In the genomic region with DNA sequence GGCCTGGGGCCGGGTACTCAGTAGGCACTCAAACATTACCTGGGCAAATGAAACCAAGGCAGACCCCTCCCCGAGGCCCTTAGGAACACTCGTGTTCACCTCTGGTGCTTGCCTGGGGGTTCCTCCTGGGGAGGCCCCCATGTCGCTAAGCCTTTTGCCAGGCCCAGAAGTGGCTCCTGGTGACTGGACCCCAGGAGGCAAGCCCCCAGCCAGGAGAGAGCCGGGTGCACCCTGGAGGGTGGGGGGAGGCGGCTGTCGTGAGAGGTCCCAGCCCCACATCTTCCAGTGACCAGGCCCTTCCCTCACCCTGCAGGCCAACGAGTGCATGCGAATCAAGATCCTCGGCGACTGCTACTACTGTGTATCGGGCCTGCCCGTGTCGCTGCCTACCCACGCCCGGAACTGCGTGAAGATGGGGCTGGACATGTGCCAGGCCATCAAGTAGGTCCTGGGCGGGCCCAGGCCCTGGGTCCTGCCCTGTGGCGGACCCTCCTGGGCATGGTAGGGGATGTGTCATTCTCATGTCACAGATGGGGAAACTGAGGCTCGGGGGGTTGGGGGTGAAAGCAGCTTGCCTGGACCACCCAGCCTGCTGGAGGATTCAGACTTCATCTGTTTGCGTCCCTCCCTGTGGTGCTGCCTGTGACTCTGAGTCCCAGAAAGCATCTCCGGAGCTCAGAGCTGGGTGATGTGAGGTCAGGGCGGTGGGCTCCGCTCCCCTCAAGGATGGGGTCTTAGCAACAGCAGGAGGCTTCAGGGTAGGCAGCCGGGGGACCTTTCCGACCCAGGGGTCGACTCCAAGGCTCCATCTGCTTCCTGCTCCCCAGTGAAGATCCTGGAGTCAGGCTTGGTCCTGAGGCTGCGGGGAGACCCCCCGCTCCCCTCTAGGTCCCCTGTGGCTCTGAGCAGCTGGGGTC, we compare ENCODE assay signal across 13 cellular contexts. TPM values are rescaled to one million over a fixed set of nuclear protein-coding genes. Genes with fewer than 3 reads are reported as not detected.
DNase-seq lines count a peak whose midpoint lies in the region; ATAC-seq and TF ChIP-seq lines count a peak whose summit lies in the region.
"Had no signal": no experiment of that assay in that cellular context is flagged by ENCODE, and none has a peak within 500 bp of the region (broad histone marks: within the 10 kb centered on the region; RNA-seq: fewer than 3 reads in every experiment).

No MANE protein-coding gene starts in this region.

- peak overlapping the region in 8 of 11 experiments; percentile 67 to 93 (median 87); a peak in 16 of 22 replicates for H3K4me2 ChIP-seq in BLaER1 treated with 17β-estradiol and CSF1 and Interleukin-3, amounts not matched to agents 10 nM and 100 nM
- H3K4me2 ChIP-seq in H9 (ENCODE audit: insufficient read depth, insufficient read length, low read length) (no peak overlapping the region), trophoblast cell (ENCODE audit: low read length) (no peak overlapping the region), hepatocyte (no peak overlapping the region)

- no peak overlapping the region for H3K4me3 Mint-ChIP-seq in H9
- H3K4me3 Mint-ChIP-seq: activated CD4-positive, alpha-beta memory T cell treated with anti-CD3 and anti-CD28 coated beads, Interleukin-2, amount 10 ng/mL, durations not matched to agents 7 days and 5 days; activated T-cell treated with anti-CD3 and anti-CD28 coated beads, Interleukin-2, amount 50 U/mL, for 4 hours had no signal

- H4K91ac ChIP-seq in H9 (ENCODE audit: insufficient read length, low read depth, low read length) (no peak overlapping the region), trophoblast cell (ENCODE audit: low read depth, low read length) (peak overlapping the region; percentile 50)

- peak overlapping the region in 1 of 10 experiments; percentile 14; a peak in 1 of 20 replicates for H3K4me3 ChIP-seq in BLaER1 treated with 17β-estradiol and CSF1 and Interleukin-3, amounts not matched to agents 10 nM and 100 nM
- H3K4me3 ChIP-seq in right cardiac atrium (ENCODE audit: low read length) = no peak overlapping the region
- no peak overlapping the region for H3K4me3 ChIP-seq in trophoblast cell (ENCODE audit: low read depth, low read length)
- H3K4me3 ChIP-seq in hepatocyte = no peak overlapping the region

- H2BK12ac ChIP-seq in H9 (ENCODE audit: insufficient read length, low read depth, low read length) = no peak overlapping the region
- peak overlapping the region; percentile 74 for H2BK12ac ChIP-seq in trophoblast cell (ENCODE audit: low read length)

- TF ChIP-seq CTCF in H9 (conservative IDR thresholded peaks at IDR 0.05) (no peak), hepatocyte (IDR thresholded peaks at IDR 0.05; ENCODE audit: poor library complexity) (no peak)

- no peak for ATAC-seq in right cardiac atrium
- no peak for ATAC-seq in HG03432 (IDR thresholded peaks at IDR 0.05; ENCODE audit: unreplicated experiment)
- no peak for ATAC-seq in GM21423 (IDR thresholded peaks at IDR 0.05; ENCODE audit: unreplicated experiment)
- ATAC-seq: activated T-cell treated with anti-CD3 and anti-CD28 coated beads, Interleukin-2, amount 50 U/mL, for 4 hours had no signal

- H3K9me2 ChIP-seq in hepatocyte (replicated peaks; ENCODE audit: insufficient read depth) = no peaks in the 10 kb centered on the region

- H3K27me3 Mint-ChIP-seq in H9 (ENCODE audit: low read depth) = no peaks in the 10 kb centered on the region
- H3K27me3 Mint-ChIP-seq: activated CD4-positive, alpha-beta memory T cell treated with anti-CD3 and anti-CD28 coated beads, Interleukin-2, amount 10 ng/mL, durations not matched to agents 7 days and 5 days had no signal

- peak overlapping the region in 2 of 3 experiments; percentile 32 to 76; a peak in 1 of 7 replicates for H3K27ac Mint-ChIP-seq in H9
- H3K27ac Mint-ChIP-seq: activated CD4-positive, alpha-beta memory T cell treated with anti-CD3 and anti-CD28 coated beads, Interleukin-2, amount 10 ng/mL, durations not matched to agents 7 days and 5 days had no signal

- H3K27ac ChIP-seq in BLaER1 treated with 17β-estradiol and CSF1 and Interleukin-3, amounts not matched to agents 10 nM and 100 nM = peak overlapping the region in 6 of 11 experiments; percentile 26 to 69 (median 44); a peak in 10 of 22 replicates
- H3K27ac ChIP-seq in H9 (ENCODE audit: insufficient read length, low read depth, low read length) (no peak overlapping the region), right cardiac atrium (ENCODE audit: low read length) (no peak overlapping the region), trophoblast cell (ENCODE audit: low read depth, low read length) (no peak overlapping the region), hepatocyte (no peak overlapping the region)

- H3K79me2 ChIP-seq in H9 (ENCODE audit: insufficient read depth, low read length) (no peaks in the 10 kb centered on the region), trophoblast cell (ENCODE audit: control insufficient read depth, insufficient read depth, low read length, poor library complexity) (peaks cover 4% of the 10 kb centered on the region), hepatocyte (no peaks in the 10 kb centered on the region)

- H2BK15ac ChIP-seq in H9 (ENCODE audit: low read depth, low read length) = no peak overlapping the region

- H3K9ac ChIP-seq in BLaER1 treated with 17β-estradiol and CSF1 and Interleukin-3, amounts not matched to agents 10 nM and 100 nM = peak overlapping the region in 9 of 11 experiments; percentile 1 to 63 (median 36); a peak in 11 of 22 replicates
- no peak overlapping the region for H3K9ac ChIP-seq in H9 (ENCODE audit: extremely low read depth, insufficient read length, low read length)
- no peak overlapping the region for H3K9ac ChIP-seq in trophoblast cell (ENCODE audit: low read length)

- H2AFZ ChIP-seq in H9 (ENCODE audit: low read length) (no peak overlapping the region), trophoblast cell (ENCODE audit: insufficient read depth, low read length, poor library complexity) (no peak overlapping the region), hepatocyte (no peak overlapping the region)

- no peak overlapping the region for H4K12ac ChIP-seq in trophoblast cell (ENCODE audit: low read depth, low read length)

- H3K79me1 ChIP-seq in H9 (ENCODE audit: insufficient read depth, low read depth, low read length, poor library complexity, severe bottlenecking) (no peaks in the 10 kb centered on the region), trophoblast cell (ENCODE audit: low read length) (peaks cover 13% of the 10 kb centered on the region)

- H3K18ac ChIP-seq in H9 (ENCODE audit: insufficient read length, low read depth, low read length) = no peak overlapping the region
- no peak overlapping the region for H3K18ac ChIP-seq in trophoblast cell (ENCODE audit: low read length)

- H2BK120ac ChIP-seq in H9 (ENCODE audit: low read depth, low read length, poor library complexity, severe bottlenecking) = no peak overlapping the region
- no peak overlapping the region for H2BK120ac ChIP-seq in trophoblast cell (ENCODE audit: insufficient read depth, low read length, poor library complexity)

- no peak overlapping the region for H2BK20ac ChIP-seq in H9 (ENCODE audit: low read depth, low read length, poor library complexity, severe bottlenecking)

- H3K36me3 ChIP-seq in BLaER1 treated with 17β-estradiol and CSF1 and Interleukin-3, amounts not matched to agents 10 nM and 100 nM = peaks cover 7 to 99% (median 26%) of the 10 kb centered on the region in 11 experiments; a peak in 18 of 22 replicates
- H3K36me3 ChIP-seq in trophoblast cell (ENCODE audit: control insufficient read depth in 1 of 2, insufficient read depth in 2 of 2, low read length in 2 of 2) = no peaks in the 10 kb centered on the region
- no peaks in the 10 kb centered on the region for H3K36me3 ChIP-seq in hepatocyte (replicated peaks; ENCODE audit: insufficient read depth, low read depth)

- no peak overlapping the region for H3K56ac ChIP-seq in H9 (ENCODE audit: insufficient read length, low read depth, low read length)

- no peaks in the 10 kb centered on the region for H3K27me3 ChIP-seq in BLaER1 treated with 17β-estradiol and CSF1 and Interleukin-3, amounts not matched to agents 10 nM and 100 nM
- H3K27me3 ChIP-seq in H9 (ENCODE audit: insufficient read depth, low read length) (no peaks in the 10 kb centered on the region), right cardiac atrium (ENCODE audit: control insufficient read depth, insufficient read depth) (no peaks in the 10 kb centered on the region), trophoblast cell (ENCODE audit: insufficient read depth, low read length) (no peaks in the 10 kb centered on the region), hepatocyte (no peaks in the 10 kb centered on the region)

- H3K14ac ChIP-seq in H9 (ENCODE audit: insufficient read depth, low read length) (peak overlapping the region; percentile 29; the same call in 1 of the 2 replicates), trophoblast cell (ENCODE audit: low read length) (no peak overlapping the region)

- no peaks in the 10 kb centered on the region for H3K36me3 Mint-ChIP-seq in H9 (ENCODE audit: insufficient read depth in 1 of 3, low read depth in 3 of 3)

- intact Hi-C loops in right cardiac atrium (cut with DNase I) = no loop called here

- H3K9me3 Mint-ChIP-seq in H9 = no peaks in the 10 kb centered on the region
- H3K9me3 Mint-ChIP-seq: activated CD4-positive, alpha-beta memory T cell treated with anti-CD3 and anti-CD28 coated beads, Interleukin-2, amount 10 ng/mL, durations not matched to agents 7 days and 5 days; activated T-cell treated with anti-CD3 and anti-CD28 coated beads, Interleukin-2, amount 50 U/mL, for 4 hours had no signal

- H3K4me1 ChIP-seq in BLaER1 treated with 17β-estradiol and CSF1 and Interleukin-3, amounts not matched to agents 10 nM and 100 nM = peaks cover 32 to 64% (median 55%) of the 10 kb centered on the region in 10 experiments
- no peaks in the 10 kb centered on the region for H3K4me1 ChIP-seq in H9 (ENCODE audit: insufficient read depth, low read length)
- H3K4me1 ChIP-seq in right cardiac atrium (ENCODE audit: control insufficient read depth, insufficient read depth, low read length) = no peaks in the 10 kb centered on the region
- peaks cover 19 to 23% of the 10 kb centered on the region in 2 experiments for H3K4me1 ChIP-seq in trophoblast cell (ENCODE audit: control insufficient read depth in 1 of 2, insufficient read depth in 2 of 2, low read length in 2 of 2)
- no peaks in the 10 kb centered on the region for H3K4me1 ChIP-seq in hepatocyte (ENCODE audit: insufficient read depth)

- H3K4me1 Mint-ChIP-seq in H9 = peaks cover 2 to 9% of the 10 kb centered on the region in 2 experiments; a peak in 3 of 4 replicates

- no peaks in the 10 kb centered on the region for H3K9me3 ChIP-seq in BLaER1 treated with 17β-estradiol and CSF1 and Interleukin-3, amounts not matched to agents 10 nM and 100 nM (replicated peaks in 1 of 11)
- H3K9me3 ChIP-seq in H9 (ENCODE audit: control insufficient read depth, low read depth, low read length) = no peaks in the 10 kb centered on the region
- no peaks in the 10 kb centered on the region for H3K9me3 ChIP-seq in right cardiac atrium (ENCODE audit: control insufficient read depth, low read length)
- peaks cover 2% of the 10 kb centered on the region for H3K9me3 ChIP-seq in trophoblast cell (ENCODE audit: insufficient read depth, low read depth, low read length)
- no peaks in the 10 kb centered on the region for H3K9me3 ChIP-seq in hepatocyte (ENCODE audit: low read depth)

- DNase-seq in H9 = peak; percentile 22
- DNase-seq in right cardiac atrium = peak in 2 of 3 donors; percentile 51 to 57
- no peak for DNase-seq in trophoblast cell
- no peak for DNase-seq in effector CD4-positive, alpha-beta T cell
- DNase-seq in hepatocyte (ENCODE audit: low spot score) = no peak
- DNase-seq: activated CD4-positive, alpha-beta memory T cell treated with anti-CD3 and anti-CD28 coated beads, Interleukin-2, amount 10 ng/mL, durations not matched to agents 7 days and 5 days; activated T-cell treated with anti-CD3 and anti-CD28 coated beads, Interleukin-2, amount 50 U/mL, for 4 hours; EL; NCI-H1930; NK-92 treated with Interleukin-12 subunit alpha and Interleukin-12 subunit beta, amount 100 ng/mL, for 24 hours had no signal

- peaks cover 7 to 99% (median 25%) of the 10 kb centered on the region in 11 experiments; a peak in 20 of 22 replicates for H4K20me1 ChIP-seq in BLaER1 treated with 17β-estradiol and CSF1 and Interleukin-3, amounts not matched to agents 10 nM and 100 nM
- H4K20me1 ChIP-seq in H9 (ENCODE audit: control insufficient read depth, insufficient read depth, insufficient read length) (no peaks in the 10 kb centered on the region), hepatocyte (ENCODE audit: insufficient read depth, poor library complexity, severe bottlenecking) (no peaks in the 10 kb centered on the region)

- H3K4ac ChIP-seq in H9 (ENCODE audit: low read depth, low read length) (no peak overlapping the region), trophoblast cell (ENCODE audit: low read depth, low read length) (no peak overlapping the region)

- WGBS in H9 (ENCODE audit: extremely low coverage, insufficient read length, low lambda C conversion rate) = no CpG with 5 or more reads among the region's 29 CpGs
- 89% methylated on average over 29 of the region's 29 CpGs for WGBS in right cardiac atrium
- WGBS in trophoblast cell (ENCODE audit: extremely low coverage, insufficient coverage, insufficient read length) = no CpG with 5 or more reads among the region's 29 CpGs
- WGBS in hepatocyte (ENCODE audit: low lambda C conversion rate, missing lambda C conversion rate) = 93% methylated on average over 29 of the region's 29 CpGs

- no peak overlapping the region for H3K23ac ChIP-seq in H9 (ENCODE audit: insufficient read length, low read depth, low read length)
- no peak overlapping the region for H3K23ac ChIP-seq in trophoblast cell (ENCODE audit: low read length)

- H3T11ph ChIP-seq in H9 (ENCODE audit: low read length) = no peak overlapping the region

- H4K5ac ChIP-seq in H9 (ENCODE audit: insufficient read length, low read depth, low read length) = no peak overlapping the region

- no peaks in the 10 kb centered on the region for H3K23me2 ChIP-seq in H9 (ENCODE audit: insufficient read length, low read depth, low read length, poor library complexity, severe bottlenecking)

- H2BK5ac ChIP-seq in H9 (ENCODE audit: insufficient read length, low read length) (no peak overlapping the region), trophoblast cell (ENCODE audit: low read depth, low read length, poor library complexity) (no peak overlapping the region)

- H2AK5ac ChIP-seq in H9 (ENCODE audit: insufficient read length, low read length) (no peak overlapping the region), trophoblast cell (ENCODE audit: low read length) (peak overlapping the region; percentile 52)

- no peak overlapping the region for H4K8ac ChIP-seq in H9 (replicated peaks; ENCODE audit: insufficient read length, low read depth, low read length)
- no peak overlapping the region for H4K8ac ChIP-seq in trophoblast cell (ENCODE audit: low read depth, low read length)

RNA-seq across cellular contexts. Expression of a gene that starts 32.5 kb away (rescaled TPM):
- total RNA-seq in H9 (2021) (2.6 and 4.0 TPM in 2 replicates), right cardiac atrium (10 to 100 TPM; 11.4 to 21.2 (median 18.2) TPM), hepatocyte (3.9 and 6.9 TPM in 2 replicates)
- polyA plus RNA-seq in right cardiac atrium (4.8 TPM), hepatocyte (3.3 and 4.4 TPM in 2 replicates)
- polyA plus RNA-seq in trophoblast cell (2013) = 5.7 and 6.0 TPM in 2 replicates

Comparison
In these comparisons a context has a peak if more than half of its experiments do, and no peak if none do; other contexts are left out.
1. H3K27ac ChIP-seq: peak in BLaER1 treated with 17β-estradiol and CSF1 and Interleukin-3, amounts not matched to agents 10 nM and 100 nM (6 of 11); none in H9 (single experiment), right cardiac atrium (single experiment), trophoblast cell (single experiment) and hepatocyte (single experiment).
2. H3K4me2 ChIP-seq: peak in BLaER1 treated with 17β-estradiol and CSF1 and Interleukin-3, amounts not matched to agents 10 nM and 100 nM (8 of 11); none in H9 (single experiment), trophoblast cell (single experiment) and hepatocyte (single experiment).
3. H3K9ac ChIP-seq: peak in BLaER1 treated with 17β-estradiol and CSF1 and Interleukin-3, amounts not matched to agents 10 nM and 100 nM (9 of 11); none in H9 (single experiment) and trophoblast cell (single experiment).
4. DNase-seq: peak in H9 (single experiment) and right cardiac atrium (2 of 3); none in trophoblast cell (0 of 2), effector CD4-positive, alpha-beta T cell (single experiment) and hepatocyte (single experiment).